Comparison of ENCODE assay signal across 10 cellular contexts in the genomic region with DNA sequence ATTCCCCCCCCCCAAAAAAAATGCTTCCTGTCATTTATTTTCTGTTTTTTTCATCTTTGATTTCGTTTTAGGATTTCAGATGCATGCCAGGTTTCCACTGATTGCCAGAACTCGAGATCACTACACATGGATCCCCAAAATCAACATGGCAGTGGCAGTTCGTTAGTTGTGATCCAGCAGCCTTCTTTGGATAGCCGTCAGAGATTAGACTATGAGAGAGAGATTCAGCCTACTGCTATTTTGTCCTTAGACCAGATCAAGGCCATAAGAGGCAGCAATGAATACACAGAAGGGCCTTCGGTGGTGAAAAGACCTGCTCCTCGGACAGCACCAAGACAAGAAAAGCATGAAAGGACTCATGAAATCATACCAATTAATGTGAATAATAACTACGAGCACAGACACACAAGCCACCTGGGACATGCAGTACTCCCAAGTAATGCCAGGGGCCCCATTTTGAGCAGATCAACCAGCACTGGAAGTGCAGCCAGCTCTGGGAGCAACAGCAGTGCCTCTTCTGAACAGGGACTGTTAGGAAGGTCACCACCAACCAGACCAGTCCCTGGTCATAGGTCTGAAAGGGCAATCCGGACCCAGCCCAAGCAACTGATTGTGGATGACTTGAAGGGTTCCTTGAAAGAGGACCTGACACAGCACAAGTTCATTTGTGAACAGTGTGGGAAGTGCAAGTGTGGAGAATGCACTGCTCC. TPM values are rescaled to one million over a fixed set of nuclear protein-coding genes. Genes with fewer than 3 reads are reported as not detected.
DNase-seq lines count a peak whose midpoint lies in the region; ATAC-seq, FAIRE-seq and TF ChIP-seq lines count a peak whose summit lies in the region.
"Had no signal": no experiment of that assay in that cellular context is flagged by ENCODE, and none has a peak within 500 bp of the region (broad histone marks: within the 10 kb centered on the region; RNA-seq: fewer than 3 reads in every experiment).

No MANE protein-coding gene starts in this region.

- H3K4me1 ChIP-seq in heart left ventricle (peaks cover 0 to 49% (median 14%) of the 10 kb centered on the region in 12 donors), H1 (replicated peaks in 1 of 4; ENCODE audit: control insufficient read depth in 3 of 4, insufficient read depth in 4 of 4, low read length in 3 of 4) (peaks cover 0 to 9% (median under 1%) of the 10 kb centered on the region in 4 experiments; a peak in 5 of 7 replicates), urinary bladder (ENCODE audit: insufficient read depth) (peaks cover 2% of the 10 kb centered on the region)

- H3K79me1 ChIP-seq in H1 (ENCODE audit: low read depth, low read length): peaks cover 2% of the 10 kb centered on the region; the same call in 1 of the 2 replicates

- TF ChIP-seq EP300 in H1 (IDR thresholded peaks at IDR 0.05; ENCODE audit: borderline replicate concordance in 1 of 2, low read depth in 2 of 2, low read length in 2 of 2): no peak

- no peak overlapping the region for H4K91ac ChIP-seq in H1 (replicated peaks; ENCODE audit: insufficient read length, low read length)

- peak overlapping the region; percentile 47; the same call in 1 of the 2 replicates for H2BK5ac ChIP-seq in H1 (ENCODE audit: low read depth, low read length)

- no peaks in the 10 kb centered on the region for H3K9me3 Mint-ChIP-seq in nephron

- H3K27ac Mint-ChIP-seq in nephron: peak overlapping the region; percentile 84 to 96 (median 86)

- H4K5ac ChIP-seq in H1 (ENCODE audit: insufficient read length, low read depth, low read length): no peak overlapping the region

- H3K9me3 ChIP-seq in heart left ventricle: no peaks in the 10 kb centered on the region
- H3K9me3 ChIP-seq in H1 (ENCODE audit: insufficient read depth in 2 of 2, low read depth in 1 of 2, low read length in 1 of 2): no peaks in the 10 kb centered on the region
- H3K9me3 ChIP-seq: MG63, mucosa of descending colon had no signal

- no peak overlapping the region for H3K9ac ChIP-seq in H1 (replicated peaks in 1 of 4; ENCODE audit: extremely low read depth in 1 of 4, low read depth in 3 of 4, low read length in 3 of 4)

- H2BK15ac ChIP-seq in H1 (ENCODE audit: low read length): no peak overlapping the region

- H3K23me2 ChIP-seq in H1 (ENCODE audit: low read depth, low read length): peaks cover 8% of the 10 kb centered on the region

- H4K8ac ChIP-seq in H1 (ENCODE audit: extremely low read depth, insufficient read depth, low read length): no peak overlapping the region

- no peak overlapping the region for H2AFZ ChIP-seq in H1 (ENCODE audit: low read length)

- H3K4me3 ChIP-seq in heart left ventricle: peak overlapping the region; percentile 25 to 86 (median 73)
- H3K4me3 ChIP-seq in H1 (ENCODE audit: extremely low read depth in 1 of 4, insufficient read depth in 2 of 4, low read depth in 3 of 4, low read length in 4 of 4): peak overlapping the region in 1 of 4 experiments; percentile 81; a peak in 1 of 8 replicates
- H3K4me3 ChIP-seq in urinary bladder (ENCODE audit: low read depth, low read length): peak overlapping the region; percentile 94
- H3K4me3 ChIP-seq: MG63, mucosa of descending colon had no signal

- TF ChIP-seq POLR2A in heart left ventricle (IDR thresholded peaks at IDR 0.05) (no peak), H1 (IDR thresholded peaks at IDR 0.05; ENCODE audit: control extremely low read depth in 1 of 2, low read depth in 2 of 2, low read length in 2 of 2) (no peak)

- no peak overlapping the region for H3K4ac ChIP-seq in H1 (replicated peaks; ENCODE audit: insufficient read length, low read depth, low read length)

- no peak overlapping the region for H3K14ac ChIP-seq in H1 (ENCODE audit: insufficient read length)

- H3K18ac ChIP-seq in H1 (ENCODE audit: extremely low read depth, low read length): no peak overlapping the region

- FAIRE-seq in H1 (lab: Jason Lieb, UNC): no peak

- peak in 1 of 12 donors; percentile 5 for TF ChIP-seq CTCF in heart left ventricle (IDR thresholded peaks at IDR 0.05)
- TF ChIP-seq CTCF in H1 (IDR thresholded peaks at IDR 0.05; ENCODE audit: control extremely low read depth in 1 of 3, insufficient read depth in 1 of 3, low read depth in 1 of 3, low read length in 3 of 3): no peak
- TF ChIP-seq CTCF in nephron (IDR thresholded peaks at IDR 0.05; ENCODE audit: unreplicated experiment in 3 of 3): no peak

- H3K27me3 Mint-ChIP-seq in nephron (ENCODE audit: low read depth): peaks cover 6% of the 10 kb centered on the region

- no peak overlapping the region for H3K23ac ChIP-seq in H1 (ENCODE audit: insufficient read length)

- DNase-seq in heart left ventricle (no peak), Right ventricle myocardium inferior (ENCODE audit: missing footprints) (no peak), H1 (ENCODE audit: low read depth in 1 of 2, low spot score in 2 of 2) (no peak), NCI-H128 (lab: John Stamatoyannopoulos, UW; ENCODE audit: unreplicated experiment) (no peak), GDM1 (lab: John Stamatoyannopoulos, UW) (no peak)
- DNase-seq: MG63, mucosa of descending colon had no signal

- ATAC-seq in heart left ventricle (no peak), Right ventricle myocardium inferior (no peak), GM19035 (IDR thresholded peaks at IDR 0.05; ENCODE audit: unreplicated experiment) (no peak)
- ATAC-seq: mucosa of descending colon had no signal

- CTCF ChIA-PET in H1 (lab: Charles Lee; ENCODE audit: partially characterized antibody): interaction anchor here (0.8 to 1.5 kb wide), 3 partner anchors 28 to 259 kb away, joined by 3 read pairs; no protein-coding TSS in a partner anchor

- POLR2A ChIA-PET in H1 (lab: Charles Lee; ENCODE audit: partially characterized antibody): interaction anchor here (1.3 kb wide), 1 partner anchor 11 kb away, joined by 4 read pairs; no protein-coding TSS in a partner anchor

- H3K4me2 ChIP-seq in H1 (ENCODE audit: insufficient read depth in 1 of 2, low read depth in 2 of 2, low read length in 2 of 2): peak overlapping the region; percentile 14 to 21; a peak in 2 of 4 replicates

- peaks cover 2 to 58% (median 29%) of the 10 kb centered on the region in 9 donors for H3K36me3 ChIP-seq in heart left ventricle
- peaks cover 9 to 33% (median 17%) of the 10 kb centered on the region in 4 experiments for H3K36me3 ChIP-seq in H1 (ENCODE audit: control insufficient read depth in 2 of 4, insufficient read depth in 4 of 4, low read length in 3 of 4)
- H3K36me3 ChIP-seq in urinary bladder (ENCODE audit: insufficient read depth): peaks cover 4% of the 10 kb centered on the region

- no peak overlapping the region for H2BK120ac ChIP-seq in H1 (replicated peaks; ENCODE audit: low read depth, low read length)

- H3K4me1 Mint-ChIP-seq in nephron: peaks cover 46% of the 10 kb centered on the region

- H3K79me2 ChIP-seq in H1 (ENCODE audit: control insufficient read depth in 1 of 2, insufficient read depth in 2 of 2, low read length in 2 of 2): peaks cover 20 to 90% of the 10 kb centered on the region in 2 experiments

- H2BK12ac ChIP-seq in H1 (ENCODE audit: low read depth, low read length): no peak overlapping the region

- H3K27ac ChIP-seq in heart left ventricle: peak overlapping the region in 11 of 12 donors; percentile 85 to 96 (median 93)
- H3K27ac ChIP-seq in H1 (ENCODE audit: low read depth, low read length): no peak overlapping the region
- H3K27ac ChIP-seq in urinary bladder (ENCODE audit: low read depth): peak overlapping the region; percentile 60

- peaks cover 4 to 11% of the 10 kb centered on the region in 2 experiments for H4K20me1 ChIP-seq in H1 (replicated peaks in 1 of 2; ENCODE audit: control insufficient read depth in 1 of 2, insufficient read depth in 2 of 2, low read length in 2 of 2)

- no peak for TF ChIP-seq RAD21 in H1 (IDR thresholded peaks at IDR 0.05 in 1 of 2, conservative IDR thresholded peaks at IDR 0.05 in 1 of 2; ENCODE audit: low read depth in 2 of 2, low read length in 2 of 2)

- no peak overlapping the region for H2BK20ac ChIP-seq in H1 (ENCODE audit: low read length)

- no peak overlapping the region for H3K56ac ChIP-seq in H1 (replicated peaks; ENCODE audit: insufficient read length, low read depth, low read length)

- intact Hi-C loops in heart left ventricle (cut with DNase I): loop anchor here (5.0 to 10.0 kb wide), 15 partner anchors 103 to 711 kb away; no protein-coding TSS in a partner anchor
- intact Hi-C loops in Right ventricle myocardium inferior (cut with DNase I): loop anchor here (10.0 kb wide), 1 partner anchor 153 kb away; no protein-coding TSS in a partner anchor

- H3K27me3 ChIP-seq in heart left ventricle: peaks cover 0 to 4% (median 0%) of the 10 kb centered on the region in 9 donors
- no peaks in the 10 kb centered on the region for H3K27me3 ChIP-seq in H1 (replicated peaks in 1 of 4; ENCODE audit: control insufficient read depth in 3 of 4, extremely low read depth in 1 of 4, insufficient read depth in 3 of 4, low read length in 3 of 4)
- H3K27me3 ChIP-seq: MG63 had no signal

- H3K4me3 Mint-ChIP-seq in nephron: peak overlapping the region; percentile 93 to 97 (median 94)

- 49 to 69% (median 53%) methylated on average over 8 of the region's 8 CpGs for WGBS in heart left ventricle, 4 donors
- 88% methylated on average over 8 of the region's 8 CpGs; no CpG with 5 or more reads in 1 of the 2 experiments for WGBS in H1 (ENCODE audit: extremely low coverage in 1 of 2, insufficient coverage in 1 of 2, insufficient read length in 1 of 2, insufficient replicate concordance in 2 of 2, low coverage in 1 of 2, low lambda C conversion rate in 2 of 2, missing lambda C conversion rate in 1 of 2), 2 experiments
- 46% methylated on average over 8 of the region's 8 CpGs for WGBS in urinary bladder

- H3K36me3 Mint-ChIP-seq in nephron (ENCODE audit: low read depth): peaks cover 51% of the 10 kb centered on the region

- 0 out of 2 replicates have a peak overlapping the region, but pooled peaks have one; percentile 45 for H2AK5ac ChIP-seq in H1 (ENCODE audit: low read depth, low read length)

TF ChIP-seq in H1, 55 proteins besides CTCF, POLR2A, EP300 and RAD21 (continues in another document):
- TF ChIP-seq, protein P1, sequence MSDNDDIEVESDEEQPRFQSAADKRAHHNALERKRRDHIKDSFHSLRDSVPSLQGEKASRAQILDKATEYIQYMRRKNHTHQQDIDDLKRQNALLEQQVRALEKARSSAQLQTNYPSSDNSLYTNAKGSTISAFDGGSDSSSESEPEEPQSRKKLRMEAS (IDR thresholded peaks at IDR 0.05): no peak

RNA-seq across cellular contexts. Expression of gene SPRY1, which starts 5.0 kb away (rescaled TPM):
- total RNA-seq in heart left ventricle (100 to 1,000 TPM in 1 of 9 donors, 10 to 100 TPM in 8; 28.0 to 104 (median 39.1) TPM), Right ventricle myocardium inferior (37.0 TPM), urinary bladder (72.0 TPM)
- polyA plus RNA-seq in heart left ventricle (10 to 100 TPM; 17.0 to 57.6 TPM), H1 (2011; rRNA removed) (11.7 and 13.2 TPM in 2 replicates), urinary bladder (112 TPM)
- 54.7 and 56.2 TPM in 2 replicates for total RNA-seq in H1 (2021; fragmentation: NEBNext Ultra II Directional; extraction: Animal tissue kit (Norgen Biotek cat#: 25700))
- polyA plus RNA-seq in H1 (2011; cell fraction: cytosol; rRNA removed): 13.3 TPM
- 16.4 TPM for polyA plus RNA-seq in H1 (2011; cell fraction: nucleus; rRNA removed)
- 19.6 to 24.8 TPM (median 21.7 TPM) in 4 replicates for polyA plus RNA-seq in H1 (2012, experiment 1 of 2)
- 17.7 TPM for polyA plus RNA-seq in H1 (2012, experiment 2 of 2)
- 33.5 TPM for polyA plus RNA-seq in H1 (2013, experiment 1 of 2)
- polyA plus RNA-seq in H1 (2013, experiment 2 of 2): 33.8 TPM
- polyA minus RNA-seq in H1 (2011; rRNA and poly(A)+ RNA removed): 15.2 and 17.4 TPM in 2 replicates
- polyA minus RNA-seq in H1 (2011; cell fraction: cytosol; rRNA and poly(A)+ RNA removed): 18.7 TPM
- 32.7 TPM for polyA minus RNA-seq in H1 (2011; cell fraction: nucleus; rRNA and poly(A)+ RNA removed)
